28 cellular contexts compared by ENCODE assay signal in the genomic region with DNA sequence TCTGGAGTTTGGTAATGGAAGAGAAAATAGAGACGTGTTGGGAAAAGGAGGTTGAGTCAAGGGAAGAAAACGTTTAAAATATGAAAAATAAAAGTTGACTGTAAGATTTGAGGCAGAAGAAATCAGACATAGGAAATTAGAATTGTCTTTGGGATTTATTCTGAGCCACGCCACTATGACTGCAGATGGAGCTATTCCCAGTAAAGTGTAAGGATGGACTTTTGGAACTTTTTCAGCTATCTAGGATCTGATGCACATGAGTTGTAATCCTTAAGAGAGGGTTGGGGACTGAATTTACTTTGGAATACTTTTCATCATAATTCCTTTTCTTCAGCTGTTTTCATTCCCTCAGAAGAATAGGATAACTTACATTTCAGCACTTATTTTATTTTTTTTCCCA.
DNase-seq lines count a peak whose midpoint lies in the region; ATAC-seq and TF ChIP-seq lines count a peak whose summit lies in the region.
"Had no signal": no experiment of that assay in that cellular context is flagged by ENCODE, and none has a peak within 500 bp of the region (broad histone marks: within the 10 kb centered on the region; RNA-seq: fewer than 3 reads in every experiment).

No MANE protein-coding gene starts in this region.

- DNase-seq in left ventricle myocardium superior (no peak), left cardiac atrium (no peak), LNCaP clone FGC (ENCODE audit: low read depth) (no peak), fibroblast of peridontal ligament (ENCODE audit: extremely low read depth) (peak; percentile 36), aorta (no peak), NCI-H2029 (lab: John Stamatoyannopoulos, UW) (no peak), coronary artery (ENCODE audit: low spot score) (no peak), NCI-H1436 (lab: John Stamatoyannopoulos, UW) (no peak)
- DNase-seq: activated CD4-positive, alpha-beta T cell treated with anti-CD3 and anti-CD28 coated beads for 4 hours; cortex of kidney; effector memory CD8-positive, alpha-beta T cell; H9; Karpas-422; MV-4-11; naive B cell; posterior cingulate gyrus; sigmoid colon; stimulated activated CD4-positive, alpha-beta T cell treated with anti-CD3 and anti-CD28 coated beads, Interleukin-4, amount 100 ng/mL, for 1 hour; stomach; T-cell; thyroid gland; WERI-Rb-1 had no signal

- no peaks in the 10 kb centered on the region for H3K9me3 ChIP-seq in aorta (ENCODE audit: control insufficient read depth, low read length)
- H3K9me3 ChIP-seq: A549, BLaER1, breast epithelium, SJSA1, stomach, thyroid gland, vagina had no signal

- no peaks in the 10 kb centered on the region for H3K4me1 ChIP-seq in aorta (ENCODE audit: control insufficient read depth in 1 of 2, insufficient read depth in 2 of 2, low read length in 2 of 2)
- H3K4me1 ChIP-seq: A549, BLaER1, breast epithelium, sigmoid colon, SJSA1, stomach, thyroid gland, vagina had no signal

- H3K36me3 ChIP-seq in aorta (ENCODE audit: control insufficient read depth in 1 of 2, insufficient read depth in 2 of 2, low read length in 1 of 2): no peaks in the 10 kb centered on the region
- H3K36me3 ChIP-seq: BLaER1, breast epithelium, sigmoid colon, SJSA1, stomach, thyroid gland, vagina, WERI-Rb-1 had no signal

- 31 to 47% methylated on average over 3 of the region's 3 CpGs for WGBS in aorta, 2 donors

- H3K27ac ChIP-seq in aorta (ENCODE audit: low read depth in 1 of 2, low read length in 2 of 2) (no peak overlapping the region), coronary artery (no peak overlapping the region)
- H3K27ac ChIP-seq: A549, BLaER1, breast epithelium, sigmoid colon, SJSA1, stomach, thyroid gland, vagina, WERI-Rb-1 had no signal

- intact Hi-C loops in left ventricle myocardium superior (cut with micrococcal nuclease) (no loop called here), left cardiac atrium (cut with DNase I) (loop anchor here in 1 of 2 donors (5.0 kb wide), 1 partner anchor 496 kb away; the partner anchor contains the start of gene PRR16), aorta (cut with DNase I) (no loop called here)

- no peak overlapping the region for H3K4me3 ChIP-seq in LNCaP clone FGC (ENCODE audit: low read depth, low read length)
- H3K4me3 ChIP-seq in aorta (ENCODE audit: low read length in 2 of 2): no peak overlapping the region
- H3K4me3 ChIP-seq in coronary artery: no peak overlapping the region
- H3K4me3 ChIP-seq: A549, BLaER1, breast epithelium, sigmoid colon, SJSA1, stomach, thyroid gland, vagina had no signal

- ATAC-seq in left ventricle myocardium superior (peak; percentile 69), left cardiac atrium (no peak), aorta (ENCODE audit: low FRiP score) (peak; percentile 67)
- ATAC-seq: A549; activated naive CD4-positive, alpha-beta T cell treated with anti-CD3 and anti-CD28 coated beads, Interleukin-2, amount 50 U/mL, for 72 hours; effector memory CD8-positive, alpha-beta T cell; T-cell had no signal

- TF ChIP-seq CTCF in LNCaP clone FGC (IDR thresholded peaks at IDR 0.05; ENCODE audit: control insufficient read depth, extremely low read depth, insufficient read depth) (0 out of 2 replicates have a peak, but pooled peaks have one; percentile 6), coronary artery (IDR thresholded peaks at IDR 0.05) (no peak)

- H3K27me3 ChIP-seq in aorta (ENCODE audit: control insufficient read depth in 1 of 2, insufficient read depth in 2 of 2, low read length in 1 of 2): no peaks in the 10 kb centered on the region
- H3K27me3 ChIP-seq: BLaER1, breast epithelium, sigmoid colon, SJSA1, stomach, thyroid gland, vagina had no signal

Comparison
In these comparisons a context has a peak if more than half of its experiments do, and no peak if none do; other contexts are left out.
1. ATAC-seq: peak in left ventricle myocardium superior (single experiment) and aorta (single experiment); none in left cardiac atrium (0 of 2).